1 cellular context compared by ENCODE assay signal in the genomic region with DNA sequence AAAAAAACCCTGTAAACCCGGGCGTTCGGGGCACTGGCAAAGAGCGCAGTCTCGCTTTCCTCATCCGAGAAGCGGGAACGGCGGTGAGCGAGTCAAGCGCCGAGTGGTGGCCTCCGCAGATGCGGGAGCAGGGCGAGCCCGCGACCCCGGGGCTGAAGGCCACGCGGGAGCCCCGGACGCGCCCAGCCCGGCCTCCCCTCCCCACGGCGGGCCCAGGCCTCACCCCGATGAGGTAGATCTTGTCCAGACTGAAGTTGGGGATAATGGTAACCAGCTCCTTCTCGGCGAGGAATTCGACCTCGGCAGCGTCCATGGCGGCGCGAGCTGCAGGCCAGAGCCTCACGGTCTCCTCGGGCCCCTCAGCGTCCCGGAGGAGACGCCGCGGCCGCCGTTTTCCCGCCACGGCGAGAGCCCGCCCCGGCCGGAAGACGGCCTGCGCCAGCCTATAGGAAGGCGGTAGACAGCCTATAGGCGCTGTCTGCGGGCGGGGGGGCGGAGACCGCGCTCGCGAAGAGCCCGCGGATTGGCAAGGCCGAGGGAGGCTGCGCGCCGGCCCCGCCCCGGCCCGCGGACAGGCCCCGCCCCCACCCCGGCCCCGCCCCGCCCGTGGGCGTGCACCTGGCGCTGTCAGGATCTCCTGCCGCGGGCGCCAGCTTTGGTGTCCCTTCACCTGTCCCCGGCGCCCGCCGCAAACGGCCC.
A peak's percentile ranks its signal among the peaks of the same experiment; 100 is the strongest.
TF ChIP-seq lines count a peak whose summit lies in the region.

TSS of gene GINS2 (minus strand) at position 369 of the 699 bp plus-strand sequence. CDS start at position 313, 56 bp downstream.

TF ChIP-seq in WTC11, 78 proteins besides CTCF, POLR2A, EP300 and RAD21 (continued from another document and continues in another):
- TF ChIP-seq ZNF512 (CRISPR knock-in tag; IDR thresholded peaks at IDR 0.05; ENCODE audit: borderline replicate concordance) (no peak), JAZF1 (CRISPR knock-in tag; IDR thresholded peaks at IDR 0.05) (no peak), ARID4B (CRISPR knock-in tag; IDR thresholded peaks at IDR 0.05; ENCODE audit: borderline replicate concordance) (peak; percentile 94; the same call in 1 of the 2 replicates), GRHL2 (CRISPR knock-in tag; IDR thresholded peaks at IDR 0.05; ENCODE audit: insufficient replicate concordance, severe bottlenecking) (no peak), ZNF532 (CRISPR knock-in tag; IDR thresholded peaks at IDR 0.05; ENCODE audit: borderline replicate concordance) (no peak), FOXP1 (CRISPR knock-in tag; IDR thresholded peaks at IDR 0.05; ENCODE audit: borderline replicate concordance) (peak; percentile 86; the same call in 1 of the 2 replicates), SMAD4 (CRISPR knock-in tag; IDR thresholded peaks at IDR 0.05) (no peak), RORB (CRISPR knock-in tag; IDR thresholded peaks at IDR 0.05) (no peak), CBFB (CRISPR knock-in tag; IDR thresholded peaks at IDR 0.05; ENCODE audit: low read depth) (no peak), CREM (CRISPR knock-in tag; IDR thresholded peaks at IDR 0.05) (no peak; the same call in 1 of the 2 replicates), OVOL2 (CRISPR knock-in tag; IDR thresholded peaks at IDR 0.05; ENCODE audit: borderline replicate concordance) (no peak), TP53 (CRISPR knock-in tag; IDR thresholded peaks at IDR 0.05) (peak; percentile 72; the same call in 1 of the 2 replicates), ELF4 (CRISPR knock-in tag; IDR thresholded peaks at IDR 0.05; ENCODE audit: low read depth) (no peak), ETV6 (CRISPR knock-in tag; IDR thresholded peaks at IDR 0.05) (peak; percentile 80), IRF1 (CRISPR knock-in tag; IDR thresholded peaks at IDR 0.05) (no peak), ATF6 (CRISPR knock-in tag; IDR thresholded peaks at IDR 0.05) (no peak), NFATC4 (CRISPR knock-in tag; IDR thresholded peaks at IDR 0.05) (no peak), ZNF396 (CRISPR knock-in tag; IDR thresholded peaks at IDR 0.05; ENCODE audit: borderline replicate concordance) (no peak), ZNF263 (CRISPR knock-in tag; IDR thresholded peaks at IDR 0.05; ENCODE audit: low read depth) (peak; percentile 38; the same call in 1 of the 2 replicates), SMAD3 (CRISPR knock-in tag; IDR thresholded peaks at IDR 0.05; ENCODE audit: borderline replicate concordance) (no peak)
- TF ChIP-seq, protein P1, sequence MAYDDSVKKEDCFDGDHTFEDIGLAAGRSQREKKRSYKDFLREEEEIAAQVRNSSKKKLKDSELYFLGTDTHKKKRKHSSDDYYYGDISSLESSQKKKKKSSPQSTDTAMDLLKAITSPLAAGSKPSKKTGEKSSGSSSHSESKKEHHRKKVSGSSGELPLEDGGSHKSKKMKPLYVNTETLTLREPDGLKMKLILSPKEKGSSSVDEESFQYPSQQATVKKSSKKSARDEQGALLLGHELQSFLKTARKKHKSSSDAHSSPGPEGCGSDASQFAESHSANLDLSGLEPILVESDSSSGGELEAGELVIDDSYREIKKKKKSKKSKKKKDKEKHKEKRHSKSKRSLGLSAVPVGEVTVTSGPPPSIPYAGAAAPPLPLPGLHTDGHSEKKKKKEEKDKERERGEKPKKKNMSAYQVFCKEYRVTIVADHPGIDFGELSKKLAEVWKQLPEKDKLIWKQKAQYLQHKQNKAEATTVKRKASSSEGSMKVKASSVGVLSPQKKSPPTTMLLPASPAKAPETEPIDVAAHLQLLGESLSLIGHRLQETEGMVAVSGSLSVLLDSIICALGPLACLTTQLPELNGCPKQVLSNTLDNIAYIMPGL (CRISPR knock-in tag; IDR thresholded peaks at IDR 0.05) = peak; percentile 39
- TF ChIP-seq, protein P2, sequence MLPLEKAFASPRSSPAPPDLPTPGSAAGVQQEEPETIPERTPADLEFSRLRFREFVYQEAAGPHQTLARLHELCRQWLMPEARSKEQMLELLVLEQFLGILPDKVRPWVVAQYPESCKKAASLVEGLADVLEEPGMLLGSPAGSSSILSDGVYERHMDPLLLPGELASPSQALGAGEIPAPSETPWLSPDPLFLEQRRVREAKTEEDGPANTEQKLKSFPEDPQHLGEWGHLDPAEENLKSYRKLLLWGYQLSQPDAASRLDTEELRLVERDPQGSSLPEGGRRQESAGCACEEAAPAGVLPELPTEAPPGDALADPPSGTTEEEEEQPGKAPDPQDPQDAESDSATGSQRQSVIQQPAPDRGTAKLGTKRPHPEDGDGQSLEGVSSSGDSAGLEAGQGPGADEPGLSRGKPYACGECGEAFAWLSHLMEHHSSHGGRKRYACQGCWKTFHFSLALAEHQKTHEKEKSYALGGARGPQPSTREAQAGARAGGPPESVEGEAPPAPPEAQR (CRISPR knock-in tag; IDR thresholded peaks at IDR 0.05) = no peak
- TF ChIP-seq, protein P3, sequence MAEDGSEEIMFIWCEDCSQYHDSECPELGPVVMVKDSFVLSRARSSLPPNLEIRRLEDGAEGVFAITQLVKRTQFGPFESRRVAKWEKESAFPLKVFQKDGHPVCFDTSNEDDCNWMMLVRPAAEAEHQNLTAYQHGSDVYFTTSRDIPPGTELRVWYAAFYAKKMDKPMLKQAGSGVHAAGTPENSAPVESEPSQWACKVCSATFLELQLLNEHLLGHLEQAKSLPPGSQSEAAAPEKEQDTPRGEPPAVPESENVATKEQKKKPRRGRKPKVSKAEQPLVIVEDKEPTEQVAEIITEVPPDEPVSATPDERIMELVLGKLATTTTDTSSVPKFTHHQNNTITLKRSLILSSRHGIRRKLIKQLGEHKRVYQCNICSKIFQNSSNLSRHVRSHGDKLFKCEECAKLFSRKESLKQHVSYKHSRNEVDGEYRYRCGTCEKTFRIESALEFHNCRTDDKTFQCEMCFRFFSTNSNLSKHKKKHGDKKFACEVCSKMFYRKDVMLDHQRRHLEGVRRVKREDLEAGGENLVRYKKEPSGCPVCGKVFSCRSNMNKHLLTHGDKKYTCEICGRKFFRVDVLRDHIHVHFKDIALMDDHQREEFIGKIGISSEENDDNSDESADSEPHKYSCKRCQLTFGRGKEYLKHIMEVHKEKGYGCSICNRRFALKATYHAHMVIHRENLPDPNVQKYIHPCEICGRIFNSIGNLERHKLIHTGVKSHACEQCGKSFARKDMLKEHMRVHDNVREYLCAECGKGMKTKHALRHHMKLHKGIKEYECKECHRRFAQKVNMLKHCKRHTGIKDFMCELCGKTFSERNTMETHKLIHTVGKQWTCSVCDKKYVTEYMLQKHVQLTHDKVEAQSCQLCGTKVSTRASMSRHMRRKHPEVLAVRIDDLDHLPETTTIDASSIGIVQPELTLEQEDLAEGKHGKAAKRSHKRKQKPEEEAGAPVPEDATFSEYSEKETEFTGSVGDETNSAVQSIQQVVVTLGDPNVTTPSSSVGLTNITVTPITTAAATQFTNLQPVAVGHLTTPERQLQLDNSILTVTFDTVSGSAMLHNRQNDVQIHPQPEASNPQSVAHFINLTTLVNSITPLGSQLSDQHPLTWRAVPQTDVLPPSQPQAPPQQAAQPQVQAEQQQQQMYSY (CRISPR knock-in tag; IDR thresholded peaks at IDR 0.05) = no peak
- TF ChIP-seq, protein P4, sequence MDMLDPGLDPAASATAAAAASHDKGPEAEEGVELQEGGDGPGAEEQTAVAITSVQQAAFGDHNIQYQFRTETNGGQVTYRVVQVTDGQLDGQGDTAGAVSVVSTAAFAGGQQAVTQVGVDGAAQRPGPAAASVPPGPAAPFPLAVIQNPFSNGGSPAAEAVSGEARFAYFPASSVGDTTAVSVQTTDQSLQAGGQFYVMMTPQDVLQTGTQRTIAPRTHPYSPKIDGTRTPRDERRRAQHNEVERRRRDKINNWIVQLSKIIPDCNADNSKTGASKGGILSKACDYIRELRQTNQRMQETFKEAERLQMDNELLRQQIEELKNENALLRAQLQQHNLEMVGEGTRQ (CRISPR knock-in tag; IDR thresholded peaks at IDR 0.05) = no peak
- TF ChIP-seq, protein P5, sequence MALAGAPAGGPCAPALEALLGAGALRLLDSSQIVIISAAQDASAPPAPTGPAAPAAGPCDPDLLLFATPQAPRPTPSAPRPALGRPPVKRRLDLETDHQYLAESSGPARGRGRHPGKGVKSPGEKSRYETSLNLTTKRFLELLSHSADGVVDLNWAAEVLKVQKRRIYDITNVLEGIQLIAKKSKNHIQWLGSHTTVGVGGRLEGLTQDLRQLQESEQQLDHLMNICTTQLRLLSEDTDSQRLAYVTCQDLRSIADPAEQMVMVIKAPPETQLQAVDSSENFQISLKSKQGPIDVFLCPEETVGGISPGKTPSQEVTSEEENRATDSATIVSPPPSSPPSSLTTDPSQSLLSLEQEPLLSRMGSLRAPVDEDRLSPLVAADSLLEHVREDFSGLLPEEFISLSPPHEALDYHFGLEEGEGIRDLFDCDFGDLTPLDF (CRISPR knock-in tag; IDR thresholded peaks at IDR 0.05) = peak; percentile 86; the same call in 1 of the 2 replicates
